In the genomic region with DNA sequence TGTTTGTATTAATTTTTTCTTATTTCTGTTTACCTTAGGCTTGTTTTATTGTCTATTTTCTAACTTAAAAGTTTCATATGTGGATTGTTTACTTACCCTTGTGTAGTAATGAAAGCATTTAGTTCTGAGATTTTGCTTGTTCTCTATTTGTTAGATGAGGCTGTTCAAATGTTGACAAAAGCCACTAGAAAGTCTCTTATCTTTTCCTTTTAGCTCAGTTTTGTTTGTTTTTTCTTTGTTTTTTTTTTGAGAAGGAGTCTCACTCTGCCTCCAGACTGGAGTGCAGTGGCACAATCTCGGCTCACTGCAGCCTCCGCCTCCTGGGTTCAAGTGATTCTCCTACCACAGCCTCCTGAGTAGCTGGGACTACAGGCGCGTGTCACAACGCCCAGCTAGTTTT, we compare ENCODE assay signal across 24 cellular contexts.
"Had no signal": no experiment of that assay in that cellular context is flagged by ENCODE, and none has a peak within 500 bp of the region (broad histone marks: within the 10 kb centered on the region; RNA-seq: fewer than 3 reads in every experiment).

No MANE protein-coding gene starts in this region.

- H3K27ac Mint-ChIP-seq: endodermal cell; immature natural killer cell; progenitor cell of endocrine pancreas; stimulated activated effector memory CD8-positive, alpha-beta T cell treated with anti-CD3 and anti-CD28 coated beads, Interleukin-12 subunit alpha, Interleukin-12 subunit beta, amount 100 ng/mL, for 72 hours had no signal

- DNase-seq: effector CD4-positive, alpha-beta T cell; endodermal cell; erythroblast; foreskin keratinocyte; immature natural killer cell; kidney; left cardiac atrium; mammary epithelial cell; naive thymus-derived CD8-positive, alpha-beta T cell; nucleus accumbens; ovary; right cardiac atrium; stimulated activated CD4-positive, alpha-beta T cell treated with anti-CD3 and anti-CD28 coated beads, Interleukin-2, amount 100 ng/mL, for 48 hours; stimulated activated CD8-positive, alpha-beta memory T cell treated with anti-CD3 and anti-CD28 coated beads, Interleukin-4, amount 100 ng/mL, for 48 hours; stimulated activated naive CD8-positive, alpha-beta T cell treated with anti-CD3 and anti-CD28 coated beads, Interleukin-15, Interleukin-2, amounts not matched to agents 100 U/mL and 50 U/mL, for 24 hours; tibial artery; upper lobe of left lung; uterus had no signal

- H3K9me3 Mint-ChIP-seq: endodermal cell; immature natural killer cell; naive thymus-derived CD8-positive, alpha-beta T cell; neural crest cell; stimulated activated effector memory CD8-positive, alpha-beta T cell treated with anti-CD3 and anti-CD28 coated beads, Interleukin-12 subunit alpha, Interleukin-12 subunit beta, amount 100 ng/mL, for 72 hours had no signal

- H3K4me1 Mint-ChIP-seq: neural crest cell had no signal

- H3K27ac ChIP-seq: coronary artery, foreskin keratinocyte, ovary, tibial artery, upper lobe of left lung, uterus had no signal

- H3K4me3 Mint-ChIP-seq: endodermal cell; immature natural killer cell; naive thymus-derived CD8-positive, alpha-beta T cell; neural crest cell; stimulated activated effector memory CD8-positive, alpha-beta T cell treated with anti-CD3 and anti-CD28 coated beads, Interleukin-12 subunit alpha, Interleukin-12 subunit beta, amount 100 ng/mL, for 72 hours had no signal

- H3K4me3 ChIP-seq: coronary artery, ovary, smooth muscle cell, tibial artery, upper lobe of left lung, uterus had no signal

- H3K4me2 ChIP-seq: smooth muscle cell had no signal

- H3K27me3 ChIP-seq: foreskin keratinocyte, ovary, tibial artery, upper lobe of left lung, uterus had no signal

- FAIRE-seq: endothelial cell of umbilical vein, kidney had no signal

- H3K4me1 ChIP-seq: foreskin keratinocyte, upper lobe of left lung, uterus had no signal

- H3K9me3 ChIP-seq: ovary, tibial artery, upper lobe of left lung, uterus had no signal

- H3K36me3 ChIP-seq: ovary had no signal

- H3K27me3 Mint-ChIP-seq: naive thymus-derived CD8-positive, alpha-beta T cell; progenitor cell of endocrine pancreas had no signal

- ATAC-seq: foreskin keratinocyte; left cardiac atrium; naive thymus-derived CD8-positive, alpha-beta T cell; right cardiac atrium; stimulated activated effector memory CD8-positive, alpha-beta T cell treated with anti-CD3 and anti-CD28 coated beads, Interleukin-12 subunit alpha, Interleukin-12 subunit beta, amount 100 ng/mL, for 72 hours; stimulated activated naive CD8-positive, alpha-beta T cell treated with anti-CD3 and anti-CD28 coated beads, Interleukin-15, Interleukin-2, amounts not matched to agents 100 U/mL and 50 U/mL, for 24 hours had no signal
